ENCODE assay signal across 16 cellular contexts in the genomic region with DNA sequence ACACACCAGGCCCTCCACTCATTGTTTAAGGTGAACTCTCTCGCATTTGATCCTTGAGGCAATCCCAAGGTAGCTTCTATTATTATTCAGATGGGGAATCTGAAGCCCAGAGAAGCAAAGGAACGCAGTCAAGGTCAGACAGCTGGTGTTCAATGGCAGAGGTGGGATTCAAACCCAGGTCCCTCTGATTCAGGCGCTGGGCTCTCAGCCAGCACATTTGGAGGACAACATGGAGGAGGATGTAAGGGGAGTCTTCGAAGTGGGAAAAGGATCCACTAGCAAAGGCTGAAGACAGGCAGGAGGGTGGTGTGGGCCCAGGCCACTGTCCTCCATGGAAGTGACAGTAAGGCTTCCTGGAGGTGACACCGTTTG. TPM values are rescaled to one million over a fixed set of nuclear protein-coding genes. Genes with fewer than 3 reads are reported as not detected.
DNase-seq lines count a peak whose midpoint lies in the region; ATAC-seq and TF ChIP-seq lines count a peak whose summit lies in the region.
"Had no signal": no experiment of that assay in that cellular context is flagged by ENCODE, and none has a peak within 500 bp of the region (broad histone marks: within the 10 kb centered on the region; RNA-seq: fewer than 3 reads in every experiment).

No MANE protein-coding gene starts in this region.

- POLR2A ChIA-PET in WTC11 (lab: Charles Lee) = no interaction called here

- H3K27me3 ChIP-seq in ACC112 (ENCODE audit: insufficient read depth, low read length) (no peaks in the 10 kb centered on the region), hepatocyte (no peaks in the 10 kb centered on the region), mucosa of rectum (ENCODE audit: control insufficient read depth in 2 of 2, insufficient read depth in 2 of 2, low read length in 2 of 2) (no peaks in the 10 kb centered on the region)
- H3K27me3 ChIP-seq: BLaER1 had no signal

- H3K4me2 ChIP-seq in hepatocyte = no peak overlapping the region
- H3K4me2 ChIP-seq: BLaER1 had no signal

- H3K27me3 Mint-ChIP-seq in WTC11 (ENCODE audit: low read depth) = no peaks in the 10 kb centered on the region; the same call in 1 of the 2 replicates
- H3K27me3 Mint-ChIP-seq: CD4-positive, CD25-positive, alpha-beta regulatory T cell had no signal

- H3K27ac ChIP-seq in ACC112 (ENCODE audit: low read depth, low read length) (no peak overlapping the region), VCaP (peak overlapping the region; percentile 68; the same call in 1 of the 2 replicates), hepatocyte (peak overlapping the region; percentile 43), mucosa of rectum (ENCODE audit: low read depth in 2 of 2, low read length in 2 of 2) (peak overlapping the region; percentile 69 to 87)
- H3K27ac ChIP-seq: 22Rv1, BLaER1, GM23248, HL-60 had no signal

- H3K4me1 ChIP-seq in ACC112 (ENCODE audit: control insufficient read depth, insufficient read depth, low read length, unreplicated experiment) = peaks cover 20% of the 10 kb centered on the region
- H3K4me1 ChIP-seq in hepatocyte (ENCODE audit: insufficient read depth) = peaks cover 9% of the 10 kb centered on the region
- peaks cover 15 to 37% of the 10 kb centered on the region in 2 donors for H3K4me1 ChIP-seq in mucosa of rectum (ENCODE audit: control insufficient read depth in 2 of 2, insufficient read depth in 2 of 2, low read length in 2 of 2)
- H3K4me1 ChIP-seq: BLaER1 had no signal

- ATAC-seq in WTC11 = no peak

- H3K9me3 Mint-ChIP-seq in WTC11 = no peaks in the 10 kb centered on the region
- H3K9me3 Mint-ChIP-seq: CD4-positive, CD25-positive, alpha-beta regulatory T cell had no signal

- H3K36me3 Mint-ChIP-seq in WTC11 = no peaks in the 10 kb centered on the region
- H3K36me3 Mint-ChIP-seq: CD4-positive, CD25-positive, alpha-beta regulatory T cell had no signal

- WGBS in hepatocyte (ENCODE audit: low lambda C conversion rate, missing lambda C conversion rate) = 71% methylated on average over 5 of the region's 5 CpGs

- H2AFZ ChIP-seq in ACC112 (ENCODE audit: low read length, unreplicated experiment) (peak overlapping the region; percentile 30), hepatocyte (no peak overlapping the region)
- H2AFZ ChIP-seq: GM23248 had no signal

- CTCF ChIA-PET in WTC11 (lab: Charles Lee) = interaction anchor here (0.9 to 2.1 kb wide), 5 partner anchors 10 to 245 kb away, joined by 3 to 10 read pairs (median 4); no protein-coding TSS in a partner anchor

- peak overlapping the region in 1 of 2 donors; percentile 55 for H3K9ac ChIP-seq in mucosa of rectum (ENCODE audit: low read depth in 1 of 2, low read length in 2 of 2)
- H3K9ac ChIP-seq: GM23248 had no signal

- H3K79me2 ChIP-seq in ACC112 (ENCODE audit: control insufficient read depth, insufficient read depth, low read length, unreplicated experiment) (no peaks in the 10 kb centered on the region), hepatocyte (no peaks in the 10 kb centered on the region)

- no peak for DNase-seq in hepatocyte (ENCODE audit: low spot score)
- DNase-seq in NCI-H1105 treated with DMSO at 0.1 percent for 48 hours (lab: John Stamatoyannopoulos, UW) = no peak
- DNase-seq in hippocampal formation (lab: John Stamatoyannopoulos, UW) = no peak
- no peak for DNase-seq in WTC11 (ENCODE audit: low spot score)
- DNase-seq in OCI-M2 (lab: John Stamatoyannopoulos, UW; ENCODE audit: unreplicated experiment) = no peak
- DNase-seq: AML-193; CD4-positive, CD25-positive, alpha-beta regulatory T cell; DMS79; GM23248 had no signal

- no peaks in the 10 kb centered on the region for H3K9me3 ChIP-seq in hepatocyte (ENCODE audit: low read depth)
- no peaks in the 10 kb centered on the region for H3K9me3 ChIP-seq in mucosa of rectum (ENCODE audit: control insufficient read depth in 2 of 2, low read length in 2 of 2)
- H3K9me3 ChIP-seq: BLaER1 had no signal

- no peak for TF ChIP-seq CTCF in VCaP (conservative IDR thresholded peaks at IDR 0.05)
- TF ChIP-seq CTCF in hepatocyte (IDR thresholded peaks at IDR 0.05; ENCODE audit: poor library complexity) = no peak
- TF ChIP-seq CTCF in WTC11 (IDR thresholded peaks at IDR 0.05) = no peak

- no peaks in the 10 kb centered on the region for H4K20me1 ChIP-seq in hepatocyte (ENCODE audit: insufficient read depth, poor library complexity, severe bottlenecking)
- H4K20me1 ChIP-seq: BLaER1 had no signal

- no peak overlapping the region for H3K4me3 Mint-ChIP-seq in WTC11
- H3K4me3 Mint-ChIP-seq: CD4-positive, CD25-positive, alpha-beta regulatory T cell had no signal

- no peak overlapping the region for H3K27ac Mint-ChIP-seq in WTC11
- H3K27ac Mint-ChIP-seq: CD4-positive, CD25-positive, alpha-beta regulatory T cell had no signal

- H3K9me2 ChIP-seq in hepatocyte (replicated peaks; ENCODE audit: insufficient read depth) = no peaks in the 10 kb centered on the region

- H3K36me3 ChIP-seq in ACC112 (ENCODE audit: insufficient read depth, low read length) = no peaks in the 10 kb centered on the region
- H3K36me3 ChIP-seq in hepatocyte (replicated peaks; ENCODE audit: insufficient read depth, low read depth) = no peaks in the 10 kb centered on the region
- no peaks in the 10 kb centered on the region for H3K36me3 ChIP-seq in mucosa of rectum (ENCODE audit: control insufficient read depth in 2 of 2, insufficient read depth in 2 of 2, low read length in 2 of 2)
- H3K36me3 ChIP-seq: BLaER1 had no signal

- H3K4me3 ChIP-seq in ACC112 (ENCODE audit: low read depth, low read length) (no peak overlapping the region), hepatocyte (no peak overlapping the region), mucosa of rectum (ENCODE audit: low read length in 2 of 2) (peak overlapping the region in 1 of 2 donors; percentile 31)
- H3K4me3 ChIP-seq: BLaER1, GM12878, GM23248 had no signal

- peaks cover 10% of the 10 kb centered on the region for H3K4me1 Mint-ChIP-seq in WTC11
- H3K4me1 Mint-ChIP-seq: CD4-positive, CD25-positive, alpha-beta regulatory T cell had no signal

TF ChIP-seq in WTC11, 78 proteins besides CTCF, POLR2A, EP300 and RAD21:
- TF ChIP-seq FOXP1 (CRISPR knock-in tag; IDR thresholded peaks at IDR 0.05; ENCODE audit: borderline replicate concordance) (no peak), IRF2 (CRISPR knock-in tag; IDR thresholded peaks at IDR 0.05; ENCODE audit: borderline replicate concordance, low read depth) (no peak), SP1 (CRISPR knock-in tag; conservative IDR thresholded peaks at IDR 0.05) (no peak)

RNA-seq across cellular contexts. Expression of gene TTPAL, which starts 13.9 kb away (rescaled TPM):
- total RNA-seq in hepatocyte (11.9 and 12.9 TPM in 2 replicates), WTC11 (2021) (10.3 to 16.5 TPM (median 13.7 TPM) in 3 replicates)
- polyA plus RNA-seq in hepatocyte = 10.3 and 14.7 TPM in 2 replicates
